8 cellular contexts compared by ENCODE assay signal in genomic region chr17:32445075-32445427, GRCh38.
DNase-seq lines count a peak whose midpoint lies in the region; ATAC-seq and TF ChIP-seq lines count a peak whose summit lies in the region.

No MANE protein-coding gene starts in this region.

- H3K27me3 ChIP-seq in MM.1S (replicated peaks; ENCODE audit: insufficient read depth, low read length) (no peaks in the 10 kb centered on the region), parathyroid adenoma (ENCODE audit: control insufficient read depth, insufficient read depth, low read length) (no peaks in the 10 kb centered on the region)

- H3K9me3 ChIP-seq in MM.1S (replicated peaks; ENCODE audit: insufficient read depth, low read length) (no peaks in the 10 kb centered on the region), parathyroid adenoma (ENCODE audit: control insufficient read depth, low read length) (no peaks in the 10 kb centered on the region)

- H3K27ac ChIP-seq in MM.1S (ENCODE audit: low read length) = peak overlapping the region; percentile 56; the same call in 1 of the 2 replicates
- H3K27ac ChIP-seq in parathyroid adenoma = peak overlapping the region; percentile 63

- peaks cover 17% of the 10 kb centered on the region; the same call in 1 of the 2 replicates for H4K20me1 ChIP-seq in MM.1S (ENCODE audit: insufficient read depth, low read length)

- H3K9me2 ChIP-seq in MM.1S (replicated peaks; ENCODE audit: insufficient read depth, low read length) = no peaks in the 10 kb centered on the region

- H3K4me2 ChIP-seq in MM.1S (ENCODE audit: low read depth, low read length) (peak overlapping the region; percentile 72), parathyroid adenoma (ENCODE audit: low read length) (peak overlapping the region; percentile 89)

- H3K4me3 ChIP-seq in MM.1S (ENCODE audit: low read length) (peak overlapping the region; percentile 96), parathyroid adenoma (ENCODE audit: low read depth, low read length) (peak overlapping the region; percentile 81)

- no peak for TF ChIP-seq CTCF in MM.1S (IDR thresholded peaks at IDR 0.05; ENCODE audit: low read length)
- no peak for TF ChIP-seq CTCF in parathyroid adenoma (IDR thresholded peaks at IDR 0.05)

- H3K9ac ChIP-seq in MM.1S (ENCODE audit: low read length) (peak overlapping the region; percentile 97), parathyroid adenoma (peak overlapping the region; percentile 80)

- H3F3A ChIP-seq in MM.1S (ENCODE audit: insufficient read depth, low read length) = peaks cover 14% of the 10 kb centered on the region

- intact Hi-C loops in head of caudate nucleus (cut with DNase I) = loop anchor here (10.0 kb wide), 2 partner anchors 90 to 190 kb away; partner anchors contain the start of gene ZNF207

- H2AFZ ChIP-seq in MM.1S (ENCODE audit: low read length) = peak overlapping the region; percentile 67
- peak overlapping the region; percentile 93 for H2AFZ ChIP-seq in parathyroid adenoma

- ATAC-seq in GM21447 (IDR thresholded peaks at IDR 0.05; ENCODE audit: unreplicated experiment) (peak; percentile 9), GM19467 (IDR thresholded peaks at IDR 0.05; ENCODE audit: unreplicated experiment) (no peak)

- H3K36me3 ChIP-seq in MM.1S (replicated peaks; ENCODE audit: insufficient read depth, low read length) (peaks cover 13% of the 10 kb centered on the region; the same call in 1 of the 2 replicates), parathyroid adenoma (ENCODE audit: control insufficient read depth, insufficient read depth, low read length) (no peaks in the 10 kb centered on the region)

- H3K4me1 ChIP-seq in MM.1S (ENCODE audit: low read length) (peaks cover 20% of the 10 kb centered on the region), parathyroid adenoma (peaks cover 13% of the 10 kb centered on the region)

- H3K79me2 ChIP-seq in MM.1S (ENCODE audit: low read length) (peaks cover 58% of the 10 kb centered on the region), parathyroid adenoma (peaks cover 23% of the 10 kb centered on the region)

- DNase-seq in Ammon's horn (ENCODE audit: low spot score) (peak; percentile 40), MM.1S (no peak), head of caudate nucleus (peak in 29 of 42 donors; percentile 13 to 71 (median 43)), NCI-H187 treated with DMSO at 0.1 percent for 48 hours (lab: John Stamatoyannopoulos, UW) (no peak)
- DNase-seq in activated T-helper 9 cell treated with anti-CD3 and anti-CD28 coated beads, Interleukin-2, amount 50 U/mL, for 16 hours (ENCODE audit: low read depth) = peak; percentile 16

Comparison
In these comparisons a context has a peak if more than half of its experiments do, and no peak if none do; other contexts are left out.
1. DNase-seq: peak in Ammon's horn (single experiment), activated T-helper 9 cell treated with anti-CD3 and anti-CD28 coated beads, Interleukin-2, amount 50 U/mL, for 16 hours (single experiment) and head of caudate nucleus (29 of 42); none in MM.1S (single experiment) and NCI-H187 treated with DMSO at 0.1 percent for 48 hours (single experiment).